In the genomic region with DNA sequence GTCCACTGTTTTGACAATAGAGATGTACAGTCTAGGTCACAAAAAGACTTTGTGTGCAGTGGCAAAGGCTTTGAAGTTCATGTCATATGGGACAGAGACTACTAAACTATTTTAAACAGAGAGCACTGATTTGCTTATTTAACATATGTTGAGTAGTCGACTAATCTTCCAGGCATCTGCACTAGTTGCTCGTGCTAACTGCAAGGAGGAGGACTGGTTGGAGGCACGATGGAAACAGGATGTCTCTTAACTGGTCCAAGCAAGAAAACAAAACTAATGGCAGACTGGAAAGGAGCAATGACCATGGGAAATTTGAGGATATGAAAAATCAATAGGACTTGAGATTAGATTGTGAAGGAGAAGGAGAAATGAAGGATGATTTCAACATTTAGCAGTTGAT, we compare ENCODE assay signal across 1 cellular context.
TF ChIP-seq lines count a peak whose summit lies in the region.

No MANE protein-coding gene starts in this region.

TF ChIP-seq in K562, 482 proteins besides CTCF, POLR2A, EP300 and RAD21:
- TF ChIP-seq FOXK2 (conservative IDR thresholded peaks at IDR 0.05 in 1 of 2, IDR thresholded peaks at IDR 0.05 in 1 of 2; ENCODE audit: low read depth in 2 of 2) (no peak), NR3C1 (CRISPR knock-in tag; IDR thresholded peaks at IDR 0.05) (no peak), FOXK1 (CRISPR knock-in tag; IDR thresholded peaks at IDR 0.05; ENCODE audit: borderline replicate concordance) (no peak), SAFB (IDR thresholded peaks at IDR 0.05; ENCODE audit: borderline replicate concordance, low read depth, low read length) (no peak)
- TF ChIP-seq, protein P1, sequence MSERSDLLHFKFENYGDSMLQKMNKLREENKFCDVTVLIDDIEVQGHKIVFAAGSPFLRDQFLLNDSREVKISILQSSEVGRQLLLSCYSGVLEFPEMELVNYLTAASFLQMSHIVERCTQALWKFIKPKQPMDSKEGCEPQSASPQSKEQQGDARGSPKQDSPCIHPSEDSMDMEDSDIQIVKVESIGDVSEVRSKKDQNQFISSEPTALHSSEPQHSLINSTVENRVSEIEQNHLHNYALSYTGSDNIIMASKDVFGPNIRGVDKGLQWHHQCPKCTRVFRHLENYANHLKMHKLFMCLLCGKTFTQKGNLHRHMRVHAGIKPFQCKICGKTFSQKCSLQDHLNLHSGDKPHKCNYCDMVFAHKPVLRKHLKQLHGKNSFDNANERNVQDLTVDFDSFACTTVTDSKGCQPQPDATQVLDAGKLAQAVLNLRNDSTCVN (CRISPR knock-in tag; IDR thresholded peaks at IDR 0.05), result no peak
- TF ChIP-seq, protein P2, sequence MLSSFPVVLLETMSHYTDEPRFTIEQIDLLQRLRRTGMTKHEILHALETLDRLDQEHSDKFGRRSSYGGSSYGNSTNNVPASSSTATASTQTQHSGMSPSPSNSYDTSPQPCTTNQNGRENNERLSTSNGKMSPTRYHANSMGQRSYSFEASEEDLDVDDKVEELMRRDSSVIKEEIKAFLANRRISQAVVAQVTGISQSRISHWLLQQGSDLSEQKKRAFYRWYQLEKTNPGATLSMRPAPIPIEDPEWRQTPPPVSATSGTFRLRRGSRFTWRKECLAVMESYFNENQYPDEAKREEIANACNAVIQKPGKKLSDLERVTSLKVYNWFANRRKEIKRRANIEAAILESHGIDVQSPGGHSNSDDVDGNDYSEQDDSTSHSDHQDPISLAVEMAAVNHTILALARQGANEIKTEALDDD (IDR thresholded peaks at IDR 0.05), result peak; percentile 22; the same call in 1 of the 2 replicates
- TF ChIP-seq, protein P3, sequence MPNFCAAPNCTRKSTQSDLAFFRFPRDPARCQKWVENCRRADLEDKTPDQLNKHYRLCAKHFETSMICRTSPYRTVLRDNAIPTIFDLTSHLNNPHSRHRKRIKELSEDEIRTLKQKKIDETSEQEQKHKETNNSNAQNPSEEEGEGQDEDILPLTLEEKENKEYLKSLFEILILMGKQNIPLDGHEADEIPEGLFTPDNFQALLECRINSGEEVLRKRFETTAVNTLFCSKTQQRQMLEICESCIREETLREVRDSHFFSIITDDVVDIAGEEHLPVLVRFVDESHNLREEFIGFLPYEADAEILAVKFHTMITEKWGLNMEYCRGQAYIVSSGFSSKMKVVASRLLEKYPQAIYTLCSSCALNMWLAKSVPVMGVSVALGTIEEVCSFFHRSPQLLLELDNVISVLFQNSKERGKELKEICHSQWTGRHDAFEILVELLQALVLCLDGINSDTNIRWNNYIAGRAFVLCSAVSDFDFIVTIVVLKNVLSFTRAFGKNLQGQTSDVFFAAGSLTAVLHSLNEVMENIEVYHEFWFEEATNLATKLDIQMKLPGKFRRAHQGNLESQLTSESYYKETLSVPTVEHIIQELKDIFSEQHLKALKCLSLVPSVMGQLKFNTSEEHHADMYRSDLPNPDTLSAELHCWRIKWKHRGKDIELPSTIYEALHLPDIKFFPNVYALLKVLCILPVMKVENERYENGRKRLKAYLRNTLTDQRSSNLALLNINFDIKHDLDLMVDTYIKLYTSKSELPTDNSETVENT (CRISPR knock-in tag; IDR thresholded peaks at IDR 0.05), result no peak
